ENCODE assay signal across 10 cellular contexts in the genomic region with DNA sequence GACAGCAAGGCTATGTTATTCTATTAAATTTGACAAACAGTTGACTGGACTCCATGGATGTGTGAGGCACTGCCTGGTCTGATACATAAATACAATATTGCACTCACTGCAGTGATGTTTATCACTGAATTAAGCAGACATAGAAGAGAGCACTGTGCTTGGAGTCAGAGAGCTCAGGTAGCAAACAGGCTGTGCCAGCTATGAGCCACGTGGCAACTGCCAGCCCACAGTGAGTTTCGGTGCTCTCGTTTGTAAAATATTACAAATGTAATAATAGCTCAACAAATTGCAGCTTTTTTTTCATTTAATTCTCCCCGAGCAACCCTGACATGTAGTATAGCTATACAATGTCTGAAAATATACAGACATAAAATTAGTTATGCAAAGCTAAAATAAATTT.
"Had no signal": no experiment of that assay in that cellular context is flagged by ENCODE, and none has a peak within 500 bp of the region (broad histone marks: within the 10 kb centered on the region; RNA-seq: fewer than 3 reads in every experiment).

No MANE protein-coding gene starts in this region.

- H3K36me3 ChIP-seq: HAP-1 had no signal

- DNase-seq: H7, KBM-7 had no signal

- H3K4me1 ChIP-seq: HAP-1 had no signal

- H3K4me3 Mint-ChIP-seq: GM23338, IgD-negative memory B cell had no signal

- FAIRE-seq: H1, HepG2 had no signal

- H3K9me3 ChIP-seq: HAP-1 had no signal

- H3K27me3 Mint-ChIP-seq: IgD-negative memory B cell had no signal

- H3K4me3 ChIP-seq: GM23338, HAP-1 had no signal

- ATAC-seq: GM23338, HCT116 had no signal

- H3K4me1 Mint-ChIP-seq: GM23338, IgD-negative memory B cell had no signal

- H3K27ac Mint-ChIP-seq: GM23338, IgD-negative memory B cell had no signal

- H3K4me2 ChIP-seq: GM23338, KMS-11 had no signal

- H3K36me3 Mint-ChIP-seq: IgD-negative memory B cell had no signal

- H3K27ac ChIP-seq: HL-60, KMS-11 had no signal
